In genomic region chr6:24600903-24601302, GRCh38 we compare ENCODE assay signal across 15 cellular contexts. TPM values are rescaled to one million over a fixed set of nuclear protein-coding genes. Genes with fewer than 3 reads are reported as not detected.
DNase-seq lines count a peak whose midpoint lies in the region; TF ChIP-seq lines count a peak whose summit lies in the region.
"Had no signal": no experiment of that assay in that cellular context is flagged by ENCODE, and none has a peak within 500 bp of the region (broad histone marks: within the 10 kb centered on the region; RNA-seq: fewer than 3 reads in every experiment).

No MANE protein-coding gene starts in this region.

- WGBS in H9 (ENCODE audit: extremely low coverage, insufficient read length, low lambda C conversion rate), result no CpG with 5 or more reads among the region's 4 CpGs
- WGBS in mesendoderm (ENCODE audit: extremely low coverage, insufficient coverage, low lambda C conversion rate), result no CpG with 5 or more reads among the region's 4 CpGs

- H2BK20ac ChIP-seq in H9 (ENCODE audit: low read depth, low read length, poor library complexity, severe bottlenecking), result no peak overlapping the region

- H3K14ac ChIP-seq in H9 (ENCODE audit: insufficient read depth, low read length), result no peak overlapping the region

- H3K18ac ChIP-seq in H9 (ENCODE audit: insufficient read length, low read depth, low read length) (no peak overlapping the region), mesendoderm (ENCODE audit: low read length) (no peak overlapping the region)

- H3K9ac ChIP-seq in H9 (ENCODE audit: extremely low read depth, insufficient read length, low read length), result no peak overlapping the region
- H3K9ac ChIP-seq in mesendoderm (ENCODE audit: low read length), result no peak overlapping the region

- H3T11ph ChIP-seq in H9 (ENCODE audit: low read length), result no peak overlapping the region

- H3K56ac ChIP-seq in H9 (ENCODE audit: insufficient read length, low read depth, low read length) (no peak overlapping the region), mesendoderm (ENCODE audit: low read length) (no peak overlapping the region)

- intact Hi-C loops in activated CD4-positive, alpha-beta T cell treated with anti-CD3 and anti-CD28 coated beads, Interleukin-2, amount 10 ng/mL, durations not matched to agents 24 days and 14 days (cut with micrococcal nuclease), result no loop called here

- no peak overlapping the region for H3K27ac Mint-ChIP-seq in activated CD4-positive, alpha-beta T cell treated with anti-CD3 and anti-CD28 coated beads, Interleukin-2, amount 10 ng/mL, durations not matched to agents 24 days and 14 days
- no peak overlapping the region; a peak in 1 of 7 replicates for H3K27ac Mint-ChIP-seq in H9
- H3K27ac Mint-ChIP-seq: progenitor cell of endocrine pancreas; T-helper 1 cell treated with Interleukin-12 subunit alpha and Interleukin-12 subunit beta and Interleukin-4 antibody, amounts not matched to agents 30 μg/mL and 1 μg/mL, for 36 hours had no signal

- H2AK5ac ChIP-seq in H9 (ENCODE audit: insufficient read length, low read length) (no peak overlapping the region), mesendoderm (ENCODE audit: low read length) (no peak overlapping the region)

- H3K23ac ChIP-seq in H9 (ENCODE audit: insufficient read length, low read depth, low read length) (no peak overlapping the region), mesendoderm (ENCODE audit: low read length) (no peak overlapping the region)

- H3K27me3 ChIP-seq in H9 (ENCODE audit: insufficient read depth, low read length), result no peaks in the 10 kb centered on the region
- H3K27me3 ChIP-seq in osteoblast (ENCODE audit: insufficient read depth, low read length), result no peaks in the 10 kb centered on the region
- no peaks in the 10 kb centered on the region for H3K27me3 ChIP-seq in mesendoderm (ENCODE audit: insufficient read depth, low read length, poor library complexity)
- H3K27me3 ChIP-seq: Peyer's patch, thyroid gland had no signal

- no peak overlapping the region for H3K4me3 Mint-ChIP-seq in activated CD4-positive, alpha-beta T cell treated with anti-CD3 and anti-CD28 coated beads, Interleukin-2, amount 10 ng/mL, durations not matched to agents 24 days and 14 days
- H3K4me3 Mint-ChIP-seq in H9, result no peak overlapping the region
- H3K4me3 Mint-ChIP-seq: T-helper 1 cell treated with Interleukin-12 subunit alpha and Interleukin-12 subunit beta and Interleukin-4 antibody, amounts not matched to agents 30 μg/mL and 1 μg/mL, for 36 hours had no signal

- H3K36me3 ChIP-seq in osteoblast (ENCODE audit: insufficient read depth, low read length), result no peaks in the 10 kb centered on the region
- H3K36me3 ChIP-seq in mesendoderm (ENCODE audit: control insufficient read depth, insufficient read depth, low read length), result no peaks in the 10 kb centered on the region
- H3K36me3 ChIP-seq: Peyer's patch, thyroid gland had no signal

- H3K4me1 ChIP-seq in H9 (ENCODE audit: insufficient read depth, low read length) (no peaks in the 10 kb centered on the region), osteoblast (ENCODE audit: insufficient read depth, low read length) (no peaks in the 10 kb centered on the region), mesendoderm (ENCODE audit: control insufficient read depth, low read depth, low read length) (no peaks in the 10 kb centered on the region)
- H3K4me1 ChIP-seq: Peyer's patch had no signal

- no peak overlapping the region for H2BK12ac ChIP-seq in H9 (ENCODE audit: insufficient read length, low read depth, low read length)

- H3K4me3 ChIP-seq in osteoblast (ENCODE audit: insufficient read depth, low read length) (no peak overlapping the region), mesendoderm (ENCODE audit: low read length) (no peak overlapping the region)
- H3K4me3 ChIP-seq: Peyer's patch, thyroid gland had no signal

- H2BK5ac ChIP-seq in H9 (ENCODE audit: insufficient read length, low read length) (no peak overlapping the region), mesendoderm (ENCODE audit: low read length) (no peak overlapping the region)

- peaks cover 12% of the 10 kb centered on the region for H3K27me3 Mint-ChIP-seq in activated CD4-positive, alpha-beta T cell treated with anti-CD3 and anti-CD28 coated beads, Interleukin-2, amount 10 ng/mL, durations not matched to agents 24 days and 14 days
- H3K27me3 Mint-ChIP-seq in H9 (ENCODE audit: low read depth), result no peaks in the 10 kb centered on the region
- H3K27me3 Mint-ChIP-seq: progenitor cell of endocrine pancreas had no signal

- no peaks in the 10 kb centered on the region for H3K23me2 ChIP-seq in H9 (ENCODE audit: insufficient read length, low read depth, low read length, poor library complexity, severe bottlenecking)

- no peaks in the 10 kb centered on the region for H3K9me3 Mint-ChIP-seq in activated CD4-positive, alpha-beta T cell treated with anti-CD3 and anti-CD28 coated beads, Interleukin-2, amount 10 ng/mL, durations not matched to agents 24 days and 14 days
- H3K9me3 Mint-ChIP-seq in H9, result no peaks in the 10 kb centered on the region; a peak in 1 of 5 replicates
- H3K9me3 Mint-ChIP-seq: T-helper 1 cell treated with Interleukin-12 subunit alpha and Interleukin-12 subunit beta and Interleukin-4 antibody, amounts not matched to agents 30 μg/mL and 1 μg/mL, for 36 hours had no signal

- H4K8ac ChIP-seq in H9 (replicated peaks; ENCODE audit: insufficient read length, low read depth, low read length) (no peak overlapping the region), mesendoderm (ENCODE audit: low read depth, low read length) (no peak overlapping the region)

- H2BK120ac ChIP-seq in H9 (ENCODE audit: low read depth, low read length, poor library complexity, severe bottlenecking) (no peak overlapping the region), mesendoderm (ENCODE audit: low read depth, low read length) (no peak overlapping the region)

- H4K5ac ChIP-seq in H9 (ENCODE audit: insufficient read length, low read depth, low read length), result no peak overlapping the region
- H4K5ac ChIP-seq in mesendoderm (ENCODE audit: low read length), result no peak overlapping the region

- no peaks in the 10 kb centered on the region for H3K4me1 Mint-ChIP-seq in activated CD4-positive, alpha-beta T cell treated with anti-CD3 and anti-CD28 coated beads, Interleukin-2, amount 10 ng/mL, durations not matched to agents 24 days and 14 days
- peaks cover 0 to 5% of the 10 kb centered on the region in 2 experiments; a peak in 1 of 4 replicates for H3K4me1 Mint-ChIP-seq in H9

- H3K79me1 ChIP-seq in H9 (ENCODE audit: insufficient read depth, low read depth, low read length, poor library complexity, severe bottlenecking) (no peaks in the 10 kb centered on the region), mesendoderm (ENCODE audit: low read length) (no peaks in the 10 kb centered on the region)

- H4K20me1 ChIP-seq in H9 (ENCODE audit: control insufficient read depth, insufficient read depth, insufficient read length) (no peaks in the 10 kb centered on the region), osteoblast (ENCODE audit: insufficient read depth, low read length) (no peaks in the 10 kb centered on the region)

- TF ChIP-seq CTCF in H9 (conservative IDR thresholded peaks at IDR 0.05) (peak; percentile 80), osteoblast (IDR thresholded peaks at IDR 0.05; ENCODE audit: extremely low read depth, low read depth, low read length) (peak; percentile 8)

- H3K36me3 Mint-ChIP-seq in activated CD4-positive, alpha-beta T cell treated with anti-CD3 and anti-CD28 coated beads, Interleukin-2, amount 10 ng/mL, durations not matched to agents 24 days and 14 days (ENCODE audit: low read depth), result no peaks in the 10 kb centered on the region
- H3K36me3 Mint-ChIP-seq in H9 (ENCODE audit: insufficient read depth in 1 of 3, low read depth in 3 of 3), result no peaks in the 10 kb centered on the region

- no peaks in the 10 kb centered on the region for H3K9me3 ChIP-seq in H9 (ENCODE audit: control insufficient read depth, low read depth, low read length)
- no peaks in the 10 kb centered on the region for H3K9me3 ChIP-seq in osteoblast (ENCODE audit: low read depth, low read length)
- H3K9me3 ChIP-seq: Peyer's patch, thyroid gland had no signal

- H3K27ac ChIP-seq in H9 (ENCODE audit: insufficient read length, low read depth, low read length), result no peak overlapping the region
- no peak overlapping the region for H3K27ac ChIP-seq in osteoblast (ENCODE audit: low read depth, low read length)
- no peak overlapping the region for H3K27ac ChIP-seq in mesendoderm (ENCODE audit: low read depth, low read length)
- no peak overlapping the region for H3K27ac ChIP-seq in caudate nucleus (ENCODE audit: low read depth, low read length)
- H3K27ac ChIP-seq: HL-60, Peyer's patch, thyroid gland had no signal

- no peak overlapping the region for H3K4me2 ChIP-seq in H9 (ENCODE audit: insufficient read depth, insufficient read length, low read length)
- no peak overlapping the region for H3K4me2 ChIP-seq in osteoblast (ENCODE audit: insufficient read depth, low read length)
- no peak overlapping the region for H3K4me2 ChIP-seq in mesendoderm (ENCODE audit: low read length)

- DNase-seq in activated CD4-positive, alpha-beta T cell treated with anti-CD3 and anti-CD28 coated beads for 48 hours, result peak; percentile 31
- no peak for DNase-seq in activated CD4-positive, alpha-beta T cell treated with anti-CD3 and anti-CD28 coated beads, Interleukin-2, amount 10 ng/mL, durations not matched to agents 24 days and 14 days
- peak; percentile 45 for DNase-seq in H9
- peak; percentile 22 for DNase-seq in RPMI8226
- DNase-seq in osteoblast (ENCODE audit: insufficient read length, low spot score, missing footprints), result no peak
- DNase-seq in mesendoderm, result no peak
- no peak for DNase-seq in NCI-H146 (lab: John Stamatoyannopoulos, UW)
- DNase-seq in caudate nucleus (lab: John Stamatoyannopoulos, UW), result no peak
- DNase-seq: activated CD4-positive, alpha-beta T cell treated with anti-CD3 and anti-CD28 coated beads, Interleukin-2, amount 50 U/mL, for 1 hour; NCI-H226; Peyer's patch had no signal

- H3K79me2 ChIP-seq in H9 (ENCODE audit: insufficient read depth, low read length) (no peaks in the 10 kb centered on the region), osteoblast (ENCODE audit: insufficient read depth, low read length) (no peaks in the 10 kb centered on the region), mesendoderm (ENCODE audit: control insufficient read depth, insufficient read depth, low read length) (no peaks in the 10 kb centered on the region)

- no peak overlapping the region for H4K91ac ChIP-seq in H9 (ENCODE audit: insufficient read length, low read depth, low read length)

- H3K4ac ChIP-seq in H9 (ENCODE audit: low read depth, low read length) (no peak overlapping the region), mesendoderm (ENCODE audit: low read depth, low read length) (no peak overlapping the region)

- H2AFZ ChIP-seq in H9 (ENCODE audit: low read length) (no peak overlapping the region), osteoblast (ENCODE audit: low read length) (no peak overlapping the region)

- H2BK15ac ChIP-seq in H9 (ENCODE audit: low read depth, low read length) (no peak overlapping the region), mesendoderm (replicated peaks; ENCODE audit: low read depth) (no peak overlapping the region)

RNA-seq across cellular contexts. Expression of gene KIAA0319, which starts 45.1 kb away (rescaled TPM):
- total RNA-seq in activated CD4-positive, alpha-beta T cell treated with anti-CD3 and anti-CD28 coated beads, Interleukin-2, amount 10 ng/mL, durations not matched to agents 24 days and 14 days, result 0.02 TPM in 1 of 2 replicates, not detected in the other
- total RNA-seq in H9 (2021) (0.28 and 0.31 TPM in 2 replicates), osteoblast (under 0.01 and 0.29 TPM in 2 replicates)
- 0.13 TPM for polyA plus RNA-seq in mesendoderm (2013, experiment 1 of 2)
- polyA plus RNA-seq in mesendoderm (2013, experiment 2 of 2), result 0.14 TPM

Comparison
In these comparisons a context has a peak if more than half of its experiments do, and no peak if none do; other contexts are left out.
1. DNase-seq: peak in activated CD4-positive, alpha-beta T cell treated with anti-CD3 and anti-CD28 coated beads for 48 hours (single experiment), H9 (single experiment) and RPMI8226 (single experiment); none in activated CD4-positive, alpha-beta T cell treated with anti-CD3 and anti-CD28 coated beads, Interleukin-2, amount 10 ng/mL, durations not matched to agents 24 days and 14 days (single experiment), osteoblast (single experiment), mesendoderm (single experiment), NCI-H146 (single experiment) and caudate nucleus (0 of 61).